20 cellular contexts compared by ENCODE assay signal in genomic region chr2:180970052-180970451, GRCh38.
"Had no signal": no experiment of that assay in that cellular context is flagged by ENCODE, and none has a peak within 500 bp of the region (broad histone marks: within the 10 kb centered on the region; RNA-seq: fewer than 3 reads in every experiment).

No MANE protein-coding gene starts in this region.

- H3K9ac ChIP-seq: parathyroid adenoma had no signal

- DNase-seq: activated CD4-positive, alpha-beta T cell treated with anti-CD3 and anti-CD28 coated beads for 1 hour; activated CD4-positive, alpha-beta T cell treated with anti-CD3 and anti-CD28 coated beads, Interleukin-2, amount 50 U/mL, for 48 hours; activated naive CD4-positive, alpha-beta T cell treated with anti-CD3 and anti-CD28 coated beads for 36 hours; activated naive CD8-positive, alpha-beta T cell treated with anti-CD3 and anti-CD28 coated beads, Interleukin-2, amount 50 U/mL, for 24 hours; aorta; cortex of kidney; effector CD4-positive, alpha-beta T cell; kidney; left ventricle myocardium inferior; mucosa of descending colon; naive thymus-derived CD4-positive, alpha-beta T cell; stimulated activated CD4-positive, alpha-beta T cell treated with anti-CD3 and anti-CD28 coated beads, Interleukin-15, amount 100 ng/mL, for 24 hours; stimulated activated CD4-positive, alpha-beta T cell treated with anti-CD3 and anti-CD28 coated beads, Interleukin-4, amount 100 ng/mL, for 1 hour; stimulated activated naive CD4-positive, alpha-beta T cell; uterus had no signal

- H3K36me3 ChIP-seq: esophagus muscularis mucosa, left ventricle myocardium inferior, tibial nerve, uterus had no signal

- ATAC-seq: activated naive CD8-positive, alpha-beta T cell treated with anti-CD3 and anti-CD28 coated beads, Interleukin-2, amount 50 U/mL, for 24 hours; activated T-helper 17 cell treated with anti-CD3 and anti-CD28 coated beads, Interleukin-2, amount 50 U/mL, for 72 hours; mucosa of descending colon; naive thymus-derived CD4-positive, alpha-beta T cell had no signal

- H3K79me2 ChIP-seq: hepatocyte, parathyroid adenoma had no signal

- H3K4me1 ChIP-seq: esophagus muscularis mucosa, left ventricle myocardium inferior, parathyroid adenoma, tibial nerve, uterus had no signal

- H2AFZ ChIP-seq: hepatocyte, parathyroid adenoma had no signal

- H3K9me3 ChIP-seq: esophagus muscularis mucosa, left ventricle myocardium inferior, mucosa of descending colon, tibial nerve, uterus had no signal

- H3K27ac ChIP-seq: esophagus muscularis mucosa, hepatocyte, left ventricle myocardium inferior, parathyroid adenoma, tibial nerve, uterus had no signal

- H3K4me2 ChIP-seq: hepatocyte had no signal

- H3K4me3 ChIP-seq: esophagus muscularis mucosa, hepatocyte, left ventricle myocardium inferior, mucosa of descending colon, tibial nerve, uterus had no signal

- H3K27me3 ChIP-seq: esophagus muscularis mucosa, hepatocyte, tibial nerve, uterus had no signal
